Comparison of ENCODE assay signal across 1 cellular context in the genomic region with DNA sequence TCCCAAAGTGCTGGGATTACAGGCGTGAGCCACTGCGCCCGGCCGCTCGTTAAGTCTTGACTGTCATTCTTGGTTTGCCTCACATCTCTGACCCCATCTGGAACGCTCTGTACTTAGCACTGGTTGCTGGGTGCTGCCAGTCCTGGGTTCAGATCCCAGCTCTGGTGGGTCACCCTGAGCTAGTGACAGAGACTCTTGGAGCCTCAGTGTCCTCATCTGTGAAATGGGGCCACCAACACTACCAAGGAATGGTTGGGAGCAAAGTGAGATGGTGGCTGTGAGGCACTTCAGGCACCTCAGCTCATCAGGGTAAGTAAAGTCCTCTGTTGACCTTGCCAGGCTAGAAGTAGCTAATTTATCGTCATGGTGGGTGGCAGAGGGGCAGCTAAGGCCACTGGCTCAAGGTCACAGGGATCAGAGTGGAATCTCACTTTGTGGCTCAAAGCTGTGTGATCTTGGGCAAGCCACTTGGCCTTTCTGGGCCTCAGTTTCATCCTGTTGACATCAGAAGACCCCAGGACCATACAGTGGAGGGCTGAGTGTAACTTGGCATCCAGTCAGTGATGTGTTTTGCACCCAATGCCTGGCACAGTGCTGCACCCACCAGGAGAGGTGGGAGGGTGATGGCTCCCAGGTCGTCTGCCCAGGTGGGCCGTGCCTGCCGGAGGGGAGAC.
TF ChIP-seq lines count a peak whose summit lies in the region.

No MANE protein-coding gene starts in this region.

TF ChIP-seq in IMR-90, 13 proteins besides CTCF, POLR2A, EP300 and RAD21:
- TF ChIP-seq MXI1 (IDR thresholded peaks at IDR 0.05; ENCODE audit: borderline replicate concordance, low read depth, low read length) (no peak), MAZ (IDR thresholded peaks at IDR 0.05; ENCODE audit: borderline replicate concordance, low read depth, low read length) (no peak), FOS (IDR thresholded peaks at IDR 0.05; ENCODE audit: low read depth, low read length) (no peak), MAFK (IDR thresholded peaks at IDR 0.05; ENCODE audit: low read depth, low read length) (no peak), BHLHE40 (IDR thresholded peaks at IDR 0.05; ENCODE audit: low read depth, low read length) (no peak), RFX5 (IDR thresholded peaks at IDR 0.05; ENCODE audit: low read depth, low read length) (no peak), CEBPB (IDR thresholded peaks at IDR 0.05; ENCODE audit: low read depth, low read length) (no peak), SMC3 (IDR thresholded peaks at IDR 0.05; ENCODE audit: low read depth, low read length) (no peak), RCOR1 (IDR thresholded peaks at IDR 0.05; ENCODE audit: insufficient replicate concordance, low read length) (no peak), CHD1 (IDR thresholded peaks at IDR 0.05; ENCODE audit: low read depth, low read length) (no peak), NFE2L2 (IDR thresholded peaks at IDR 0.05; ENCODE audit: low read depth, low read length) (no peak)
- TF ChIP-seq, protein P1, sequence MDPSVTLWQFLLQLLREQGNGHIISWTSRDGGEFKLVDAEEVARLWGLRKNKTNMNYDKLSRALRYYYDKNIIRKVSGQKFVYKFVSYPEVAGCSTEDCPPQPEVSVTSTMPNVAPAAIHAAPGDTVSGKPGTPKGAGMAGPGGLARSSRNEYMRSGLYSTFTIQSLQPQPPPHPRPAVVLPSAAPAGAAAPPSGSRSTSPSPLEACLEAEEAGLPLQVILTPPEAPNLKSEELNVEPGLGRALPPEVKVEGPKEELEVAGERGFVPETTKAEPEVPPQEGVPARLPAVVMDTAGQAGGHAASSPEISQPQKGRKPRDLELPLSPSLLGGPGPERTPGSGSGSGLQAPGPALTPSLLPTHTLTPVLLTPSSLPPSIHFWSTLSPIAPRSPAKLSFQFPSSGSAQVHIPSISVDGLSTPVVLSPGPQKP (IDR thresholded peaks at IDR 0.05; ENCODE audit: borderline replicate concordance, low read depth, low read length): no peak
- TF ChIP-seq, protein P2, sequence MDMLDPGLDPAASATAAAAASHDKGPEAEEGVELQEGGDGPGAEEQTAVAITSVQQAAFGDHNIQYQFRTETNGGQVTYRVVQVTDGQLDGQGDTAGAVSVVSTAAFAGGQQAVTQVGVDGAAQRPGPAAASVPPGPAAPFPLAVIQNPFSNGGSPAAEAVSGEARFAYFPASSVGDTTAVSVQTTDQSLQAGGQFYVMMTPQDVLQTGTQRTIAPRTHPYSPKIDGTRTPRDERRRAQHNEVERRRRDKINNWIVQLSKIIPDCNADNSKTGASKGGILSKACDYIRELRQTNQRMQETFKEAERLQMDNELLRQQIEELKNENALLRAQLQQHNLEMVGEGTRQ (IDR thresholded peaks at IDR 0.05; ENCODE audit: low read depth, low read length): no peak
